Comparison of ENCODE assay signal across 25 cellular contexts in genomic region chr10:35508647-35509046, GRCh38.
"Had no signal": no experiment of that assay in that cellular context is flagged by ENCODE, and none has a peak within 500 bp of the region (broad histone marks: within the 10 kb centered on the region; RNA-seq: fewer than 3 reads in every experiment).

No MANE protein-coding gene starts in this region.

- H3K36me3 ChIP-seq: neural progenitor cell, right lobe of liver, thoracic aorta, uterus had no signal

- H3K4me1 ChIP-seq: foreskin keratinocyte, gastroesophageal sphincter, left lung, tibial nerve, uterus had no signal

- H3K4me3 ChIP-seq: gastroesophageal sphincter, heart right ventricle, left lung, neural progenitor cell, right lobe of liver, thoracic aorta, tibial nerve, upper lobe of left lung, uterus had no signal

- H3K9ac ChIP-seq: neural progenitor cell, parathyroid adenoma had no signal

- H3K4me2 ChIP-seq: neural progenitor cell had no signal

- ATAC-seq: esophagus mucosa; foreskin keratinocyte; gastroesophageal sphincter; heart right ventricle; left cardiac atrium; left lung; naive thymus-derived CD4-positive, alpha-beta T cell; right lobe of liver had no signal

- H3K27ac ChIP-seq: epithelial cell of prostate, foreskin keratinocyte, gastroesophageal sphincter, heart right ventricle, left lung, neural progenitor cell, parathyroid adenoma, right lobe of liver, thoracic aorta, tibial nerve, upper lobe of left lung, uterus had no signal

- H2AFZ ChIP-seq: neural progenitor cell, parathyroid adenoma had no signal

- FAIRE-seq: islet of Langerhans, small intestine had no signal

- H3K27me3 ChIP-seq: foreskin keratinocyte, gastroesophageal sphincter, heart right ventricle, left lung, neural progenitor cell, right lobe of liver, tibial nerve, upper lobe of left lung, uterus had no signal

- H3K9me3 ChIP-seq: gastroesophageal sphincter, heart right ventricle, left lung, right lobe of liver, thoracic aorta, tibial nerve, upper lobe of left lung, uterus had no signal

- DNase-seq: effector CD8-positive, alpha-beta T cell; endodermal cell; foreskin keratinocyte; heart right ventricle; hippocampal formation; left cardiac atrium; left lung; mesenchymal stem cell; midbrain; naive thymus-derived CD4-positive, alpha-beta T cell; right lobe of liver; small intestine; stimulated activated CD4-positive, alpha-beta T cell treated with anti-CD3 and anti-CD28 coated beads, Interleukin-15, amount 100 ng/mL, for 24 hours; stimulated activated CD4-positive, alpha-beta T cell treated with anti-CD3 and anti-CD28 coated beads, Interleukin-2, amount 100 ng/mL, for 48 hours; stimulated activated naive B cell treated with anti-CD40 and anti-IgM and Interleukin-4, amounts not matched to agents 10 μg/mL and 1 μg/mL and 100 μg/mL, for 72 hours; upper lobe of left lung; uterus had no signal
